27 cellular contexts compared by ENCODE assay signal in genomic region chr14:66918527-66918926, GRCh38.
"Had no signal": no experiment of that assay in that cellular context is flagged by ENCODE, and none has a peak within 500 bp of the region (broad histone marks: within the 10 kb centered on the region; RNA-seq: fewer than 3 reads in every experiment).

No MANE protein-coding gene starts in this region.

- H3K9me3 ChIP-seq: breast epithelium, colonic mucosa, esophagus squamous epithelium had no signal

- H3K9me3 Mint-ChIP-seq: activated naive CD4-positive, alpha-beta T cell treated with anti-CD3 and anti-CD28 coated beads, Interleukin-2, amount 50 U/mL, for 72 hours had no signal

- H3K4me1 ChIP-seq: ascending aorta, breast epithelium, colonic mucosa, esophagus squamous epithelium, gastroesophageal sphincter had no signal

- H3K36me3 ChIP-seq: breast epithelium, cardiac muscle cell, colonic mucosa had no signal

- H3K27me3 Mint-ChIP-seq: activated CD4-positive, alpha-beta memory T cell treated with anti-CD3 and anti-CD28 coated beads for 36 hours; activated CD4-positive, alpha-beta T cell treated with anti-CD3 and anti-CD28 coated beads for 36 hours; activated CD4-positive, alpha-beta T cell treated with anti-CD3 and anti-CD28 coated beads, Interleukin-2, amount 10 ng/mL, durations not matched to agents 24 days and 14 days; activated CD8-positive, alpha-beta memory T cell treated with anti-CD3 and anti-CD28 coated beads, Interleukin-2, amount 10 ng/mL, durations not matched to agents 7 days and 5 days; activated naive CD4-positive, alpha-beta T cell treated with anti-CD3 and anti-CD28 coated beads, Interleukin-2, amount 10 ng/mL, durations not matched to agents 7 days and 5 days; activated naive CD8-positive, alpha-beta T cell treated with anti-CD3 and anti-CD28 coated beads, Interleukin-2, amount 10 ng/mL, durations not matched to agents 7 days and 5 days; activated T-cell treated with anti-CD3 and anti-CD28 coated beads, Interleukin-2, amount 50 U/mL, for 24 hours; brain had no signal

- H3K27me3 ChIP-seq: ascending aorta, breast epithelium, cardiac muscle cell, colonic mucosa, esophagus squamous epithelium, gastroesophageal sphincter had no signal

- H3K27ac Mint-ChIP-seq: activated CD4-positive, alpha-beta memory T cell treated with anti-CD3 and anti-CD28 coated beads for 36 hours; activated CD4-positive, alpha-beta T cell treated with anti-CD3 and anti-CD28 coated beads for 36 hours; activated CD4-positive, alpha-beta T cell treated with anti-CD3 and anti-CD28 coated beads, Interleukin-2, amount 10 ng/mL, durations not matched to agents 24 days and 14 days; activated CD8-positive, alpha-beta memory T cell treated with anti-CD3 and anti-CD28 coated beads, Interleukin-2, amount 10 ng/mL, durations not matched to agents 7 days and 5 days; activated CD8-positive, alpha-beta T cell treated with anti-CD3 and anti-CD28 coated beads, Interleukin-2, amount 10 ng/mL, durations not matched to agents 7 days and 5 days; activated naive CD4-positive, alpha-beta T cell treated with anti-CD3 and anti-CD28 coated beads, Interleukin-2, amount 10 ng/mL, durations not matched to agents 7 days and 5 days; activated naive CD4-positive, alpha-beta T cell treated with anti-CD3 and anti-CD28 coated beads, Interleukin-2, amount 50 U/mL, for 72 hours; activated naive CD8-positive, alpha-beta T cell treated with anti-CD3 and anti-CD28 coated beads, Interleukin-2, amount 10 ng/mL, durations not matched to agents 7 days and 5 days; activated T-cell treated with anti-CD3 and anti-CD28 coated beads, Interleukin-2, amount 50 U/mL, for 24 hours; activated T-cell treated with anti-CD3 and anti-CD28 coated beads, Interleukin-2, amount 50 U/mL, for 72 hours; brain had no signal

- H3K36me3 Mint-ChIP-seq: activated CD8-positive, alpha-beta memory T cell treated with anti-CD3 and anti-CD28 coated beads, Interleukin-2, amount 10 ng/mL, durations not matched to agents 7 days and 5 days had no signal

- H3K27ac ChIP-seq: ascending aorta, breast epithelium, cardiac muscle cell, colonic mucosa, esophagus squamous epithelium, gastroesophageal sphincter had no signal

- H3K4me1 Mint-ChIP-seq: activated CD4-positive, alpha-beta T cell treated with anti-CD3 and anti-CD28 coated beads for 36 hours; activated CD4-positive, alpha-beta T cell treated with anti-CD3 and anti-CD28 coated beads, Interleukin-2, amount 10 ng/mL, durations not matched to agents 24 days and 14 days; activated CD8-positive, alpha-beta memory T cell treated with anti-CD3 and anti-CD28 coated beads, Interleukin-2, amount 10 ng/mL, durations not matched to agents 7 days and 5 days; activated naive CD4-positive, alpha-beta T cell treated with anti-CD3 and anti-CD28 coated beads, Interleukin-2, amount 10 ng/mL, durations not matched to agents 7 days and 5 days; activated naive CD8-positive, alpha-beta T cell treated with anti-CD3 and anti-CD28 coated beads, Interleukin-2, amount 10 ng/mL, durations not matched to agents 7 days and 5 days; brain had no signal

- DNase-seq: activated CD4-positive, alpha-beta memory T cell treated with anti-CD3 and anti-CD28 coated beads for 36 hours; activated CD4-positive, alpha-beta T cell treated with anti-CD3 and anti-CD28 coated beads for 36 hours; activated CD4-positive, alpha-beta T cell treated with anti-CD3 and anti-CD28 coated beads, Interleukin-2, amount 10 ng/mL, durations not matched to agents 24 days and 14 days; activated CD4-positive, CD25-positive, alpha-beta regulatory T cell; activated CD4-positive, CD25-positive, alpha-beta regulatory T cell treated with anti-CD3 and anti-CD28 coated beads, Interleukin-2, amount 50 U/mL, for 72 hours; activated CD8-positive, alpha-beta memory T cell treated with anti-CD3 and anti-CD28 coated beads, Interleukin-2, amount 10 ng/mL, durations not matched to agents 7 days and 5 days; activated CD8-positive, alpha-beta memory T cell treated with anti-CD3 and anti-CD28 coated beads, Interleukin-2, amount 50 U/mL, for 4 hours; activated CD8-positive, alpha-beta T cell treated with anti-CD3 and anti-CD28 coated beads, Interleukin-2, amount 10 ng/mL, durations not matched to agents 7 days and 5 days; activated gamma-delta T cell; activated naive CD4-positive, alpha-beta T cell; activated naive CD4-positive, alpha-beta T cell treated with anti-CD3 and anti-CD28 coated beads, Interleukin-2, amount 10 ng/mL, durations not matched to agents 7 days and 5 days; activated naive CD8-positive, alpha-beta T cell treated with anti-CD3 and anti-CD28 coated beads, Interleukin-2, amount 10 ng/mL, durations not matched to agents 7 days and 5 days; activated T-cell treated with anti-CD3 and anti-CD28 coated beads, Interleukin-2, amount 50 U/mL, for 24 hours; activated T-cell treated with anti-CD3 and anti-CD28 coated beads, Interleukin-2, amount 50 U/mL, for 72 hours; central memory CD4-positive, alpha-beta T cell; cerebellar nuclear complex; colonic mucosa; effector CD8-positive, alpha-beta T cell; esophagus squamous epithelium; foreskin melanocyte; T-helper 2 cell had no signal

- ATAC-seq: activated CD4-positive, alpha-beta T cell treated with anti-CD3 and anti-CD28 coated beads for 36 hours; activated CD8-positive, alpha-beta memory T cell treated with anti-CD3 and anti-CD28 coated beads, Interleukin-2, amount 10 ng/mL, durations not matched to agents 7 days and 5 days; activated CD8-positive, alpha-beta T cell treated with anti-CD3 and anti-CD28 coated beads, Interleukin-2, amount 10 ng/mL, durations not matched to agents 7 days and 5 days; activated naive CD4-positive, alpha-beta T cell treated with anti-CD3 and anti-CD28 coated beads, Interleukin-2, amount 50 U/mL, for 72 hours; activated T-cell treated with anti-CD3 and anti-CD28 coated beads, Interleukin-2, amount 50 U/mL, for 72 hours; gastroesophageal sphincter had no signal

- H3K4me3 Mint-ChIP-seq: activated CD4-positive, alpha-beta memory T cell treated with anti-CD3 and anti-CD28 coated beads for 36 hours; activated CD4-positive, alpha-beta T cell treated with anti-CD3 and anti-CD28 coated beads for 36 hours; activated CD4-positive, alpha-beta T cell treated with anti-CD3 and anti-CD28 coated beads, Interleukin-2, amount 10 ng/mL, durations not matched to agents 24 days and 14 days; activated CD8-positive, alpha-beta memory T cell treated with anti-CD3 and anti-CD28 coated beads, Interleukin-2, amount 10 ng/mL, durations not matched to agents 7 days and 5 days; activated CD8-positive, alpha-beta T cell treated with anti-CD3 and anti-CD28 coated beads, Interleukin-2, amount 10 ng/mL, durations not matched to agents 7 days and 5 days; activated naive CD4-positive, alpha-beta T cell treated with anti-CD3 and anti-CD28 coated beads, Interleukin-2, amount 10 ng/mL, durations not matched to agents 7 days and 5 days; activated naive CD8-positive, alpha-beta T cell treated with anti-CD3 and anti-CD28 coated beads, Interleukin-2, amount 10 ng/mL, durations not matched to agents 7 days and 5 days; activated T-cell treated with anti-CD3 and anti-CD28 coated beads, Interleukin-2, amount 50 U/mL, for 24 hours; activated T-cell treated with anti-CD3 and anti-CD28 coated beads, Interleukin-2, amount 50 U/mL, for 72 hours; brain had no signal

- H3K4me3 ChIP-seq: ascending aorta, breast epithelium, cardiac muscle cell, colonic mucosa, esophagus squamous epithelium, gastroesophageal sphincter had no signal
